28 cellular contexts compared by ENCODE assay signal in the genomic region with DNA sequence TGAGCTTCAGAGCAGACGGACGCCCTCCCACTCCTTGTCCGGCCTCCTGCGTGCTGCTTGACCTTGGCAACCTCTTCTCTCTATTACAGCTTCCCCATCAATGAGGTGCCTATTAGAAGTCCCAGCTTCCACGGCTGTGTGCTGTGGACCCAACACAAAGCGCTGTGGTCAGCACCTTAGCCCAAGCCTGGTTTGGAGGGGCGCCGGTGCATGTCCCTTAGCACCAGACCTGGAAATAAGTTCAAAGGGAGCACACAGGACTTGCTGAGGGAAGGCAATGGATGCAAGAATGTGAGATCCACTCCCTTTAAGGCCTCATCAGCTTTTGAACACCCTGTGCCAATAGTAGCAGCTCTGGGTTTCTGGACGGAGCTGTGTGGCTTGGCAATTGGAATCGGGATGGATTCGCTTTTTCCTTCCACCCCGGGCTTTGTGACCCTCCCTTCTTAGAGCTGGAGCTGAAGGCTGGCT.
DNase-seq lines count a peak whose midpoint lies in the region; ATAC-seq, FAIRE-seq and TF ChIP-seq lines count a peak whose summit lies in the region.
"Had no signal": no experiment of that assay in that cellular context is flagged by ENCODE, and none has a peak within 500 bp of the region (broad histone marks: within the 10 kb centered on the region; RNA-seq: fewer than 3 reads in every experiment).

No MANE protein-coding gene starts in this region.

- TF ChIP-seq POLR2A in K562 (conservative IDR thresholded peaks at IDR 0.05) = no peak
- no peak for TF ChIP-seq POLR2A in upper lobe of left lung (IDR thresholded peaks at IDR 0.05)
- no peak for TF ChIP-seq POLR2A in GM12892 (IDR thresholded peaks at IDR 0.05; ENCODE audit: low read depth, low read length)

- no peak overlapping the region for H3K27ac Mint-ChIP-seq in endothelial cell (ENCODE audit: unreplicated experiment)
- H3K27ac Mint-ChIP-seq: activated CD8-positive, alpha-beta T cell treated with anti-CD3 and anti-CD28 coated beads, Interleukin-2, amount 10 ng/mL, durations not matched to agents 7 days and 5 days; activated naive CD8-positive, alpha-beta T cell; effector memory CD8-positive, alpha-beta T cell; natural killer cell treated with Interleukin-12 subunit alpha and Interleukin-12 subunit beta and Interleukin-15 and Interleukin-18, amount 100 ng/mL, for 72 hours had no signal

- no TSS peak for BruUV-seq in K562 (replicated peaks; lab: Mats Ljungman, UMichigan)

- no peaks in the 10 kb centered on the region for H3K36me3 Mint-ChIP-seq in endothelial cell (ENCODE audit: low read depth, unreplicated experiment)
- H3K36me3 Mint-ChIP-seq: activated naive CD8-positive, alpha-beta T cell; natural killer cell treated with Interleukin-12 subunit alpha and Interleukin-12 subunit beta and Interleukin-15 and Interleukin-18, amount 100 ng/mL, for 72 hours had no signal

- in situ Hi-C loops in K562 (cut with MboI) = no loop called here

- no peak for TF ChIP-seq RAD21 in K562 (CRISPR knock-in tag; conservative IDR thresholded peaks at IDR 0.05 in 1 of 2, IDR thresholded peaks at IDR 0.05 in 1 of 2)

- H4K20me1 ChIP-seq in K562 (replicated peaks; ENCODE audit: control insufficient read depth, insufficient read depth, low read length) = no peaks in the 10 kb centered on the region

- H3K27ac ChIP-seq in K562 (ENCODE audit: extremely low read depth, low read depth, low read length) (no peak overlapping the region), left ventricle myocardium inferior (replicated peaks) (peak overlapping the region; percentile 13), muscle layer of colon (ENCODE audit: low read depth, low read length) (peak overlapping the region; percentile 31), upper lobe of left lung (peak overlapping the region in 2 of 4 donors; percentile 1 to 31)
- H3K27ac ChIP-seq: C4-2B, cardiac muscle cell, coronary artery, parathyroid adenoma had no signal

- H3K79me2 ChIP-seq in K562 (ENCODE audit: control insufficient read depth, insufficient read depth, low read length) = peaks cover 33% of the 10 kb centered on the region
- H3K79me2 ChIP-seq: parathyroid adenoma had no signal

- H3K4me3 Mint-ChIP-seq in endothelial cell (ENCODE audit: unreplicated experiment) = no peak overlapping the region
- H3K4me3 Mint-ChIP-seq: activated CD8-positive, alpha-beta T cell treated with anti-CD3 and anti-CD28 coated beads, Interleukin-2, amount 10 ng/mL, durations not matched to agents 7 days and 5 days; activated naive CD8-positive, alpha-beta T cell; effector memory CD8-positive, alpha-beta T cell; natural killer cell treated with Interleukin-12 subunit alpha and Interleukin-12 subunit beta and Interleukin-15 and Interleukin-18, amount 100 ng/mL, for 72 hours had no signal

- H3K9ac ChIP-seq in K562 (ENCODE audit: insufficient read depth in 1 of 2, low read depth in 2 of 2, low read length in 2 of 2) (no peak overlapping the region), muscle layer of colon (ENCODE audit: low read length) (no peak overlapping the region)
- H3K9ac ChIP-seq: parathyroid adenoma had no signal

- no peak for DNase-seq in K562 (ENCODE audit: extremely low read depth in 1 of 4, low spot score in 3 of 4)
- DNase-seq in left ventricle myocardium inferior = peak; percentile 38
- peak in 1 of 2 donors; percentile 8 for DNase-seq in upper lobe of left lung
- DNase-seq in NCI-H1436 treated with DMSO at 0.1 percent for 48 hours (lab: John Stamatoyannopoulos, UW) = no peak
- DNase-seq in GM12892 (ENCODE audit: insufficient read length) = no peak
- no peak for DNase-seq in NCI-H1694 treated with DMSO at 0.1 percent for 48 hours (lab: John Stamatoyannopoulos, UW)
- no peak for DNase-seq in endothelial cell (ENCODE audit: low spot score)
- DNase-seq: activated CD8-positive, alpha-beta T cell treated with anti-CD3 and anti-CD28 coated beads, Interleukin-2, amount 10 ng/mL, durations not matched to agents 7 days and 5 days; activated effector memory CD4-positive, alpha-beta T cell treated with Interleukin-2 at 50 U/mL for 16 hours; anterior cingulate cortex; Calu3; DND-41; effector memory CD8-positive, alpha-beta T cell; foreskin melanocyte; NCI-H2171; NCI-H510A; stimulated activated naive CD4-positive, alpha-beta T cell treated with Interleukin-2 at 50 U/mL for 16 hours; T-helper 2 cell had no signal

- H3K27me3 ChIP-seq in K562 (ENCODE audit: control insufficient read depth in 2 of 2, insufficient read depth in 2 of 2, low read length in 2 of 2) (no peaks in the 10 kb centered on the region), left ventricle myocardium inferior (ENCODE audit: low read depth) (no peaks in the 10 kb centered on the region), muscle layer of colon (ENCODE audit: control insufficient read depth in 1 of 2, insufficient read depth in 2 of 2, low read length in 2 of 2) (no peaks in the 10 kb centered on the region), upper lobe of left lung (no peaks in the 10 kb centered on the region)

- no peaks in the 10 kb centered on the region for H3K36me3 ChIP-seq in K562 (ENCODE audit: control insufficient read depth, insufficient read depth, low read length)
- H3K36me3 ChIP-seq in left ventricle myocardium inferior = no peaks in the 10 kb centered on the region
- H3K36me3 ChIP-seq in muscle layer of colon (ENCODE audit: insufficient read depth, low read length) = no peaks in the 10 kb centered on the region
- no peaks in the 10 kb centered on the region for H3K36me3 ChIP-seq in upper lobe of left lung
- H3K36me3 ChIP-seq: cardiac muscle cell had no signal

- TF ChIP-seq EP300 in K562 (IDR thresholded peaks at IDR 0.05; ENCODE audit: low read length) = no peak
- TF ChIP-seq EP300 in upper lobe of left lung (IDR thresholded peaks at IDR 0.05) = no peak

- H3K9me1 ChIP-seq in K562 (ENCODE audit: control insufficient read depth, insufficient read depth, low read length) = no peaks in the 10 kb centered on the region

- H3K9me3 Mint-ChIP-seq in endothelial cell (ENCODE audit: unreplicated experiment) = no peaks in the 10 kb centered on the region
- H3K9me3 Mint-ChIP-seq: effector memory CD8-positive, alpha-beta T cell; natural killer cell treated with Interleukin-12 subunit alpha and Interleukin-12 subunit beta and Interleukin-15 and Interleukin-18, amount 100 ng/mL, for 72 hours had no signal

- no peak overlapping the region for H2AFZ ChIP-seq in K562 (ENCODE audit: low read depth, low read length)
- H2AFZ ChIP-seq: parathyroid adenoma had no signal

- FAIRE-seq in K562 (lab: Jason Lieb, UNC) (no peak), GM12892 (lab: Jason Lieb, UNC) (no peak)
- FAIRE-seq: GM18507 had no signal

- 77% methylated on average over 12 of the region's 12 CpGs for WGBS in K562 (ENCODE audit: insufficient coverage, low coverage, missing lambda C conversion rate)
- WGBS in upper lobe of left lung, 2 donors = 65 to 85% methylated on average over 10 to 12 of the region's 12 CpGs

- H3K4me1 Mint-ChIP-seq in endothelial cell (ENCODE audit: unreplicated experiment) = no peaks in the 10 kb centered on the region

- ATAC-seq in K562 = no peak
- ATAC-seq in upper lobe of left lung (ENCODE audit: low FRiP score in 2 of 2) = peak; percentile 62 to 81
- ATAC-seq: activated CD8-positive, alpha-beta T cell treated with anti-CD3 and anti-CD28 coated beads, Interleukin-2, amount 10 ng/mL, durations not matched to agents 7 days and 5 days; effector memory CD8-positive, alpha-beta T cell; HCT116; natural killer cell treated with Interleukin-12 subunit alpha and Interleukin-12 subunit beta and Interleukin-15 and Interleukin-18, amount 100 ng/mL, for 72 hours; SK-N-SH treated with all-trans-retinoic acid at 6 μM for 48 hours had no signal

- H3K4me3 ChIP-seq in K562 (no peak overlapping the region), left ventricle myocardium inferior (no peak overlapping the region), muscle layer of colon (ENCODE audit: low read depth in 1 of 2, low read length in 2 of 2) (no peak overlapping the region), upper lobe of left lung (no peak overlapping the region)
- H3K4me3 ChIP-seq: cardiac muscle cell, coronary artery had no signal

- H3K9me3 ChIP-seq in K562 (replicated peaks; ENCODE audit: control insufficient read depth, insufficient read depth, low read depth, low read length) = no peaks in the 10 kb centered on the region
- H3K9me3 ChIP-seq in left ventricle myocardium inferior (replicated peaks) = no peaks in the 10 kb centered on the region
- H3K9me3 ChIP-seq in muscle layer of colon (ENCODE audit: low read length) = no peaks in the 10 kb centered on the region
- H3K9me3 ChIP-seq in upper lobe of left lung = no peaks in the 10 kb centered on the region

- intact Hi-C loops in K562 (cut with micrococcal nuclease) = loop anchor here (5.0 kb wide), 2 partner anchors 68 to 132 kb away; no protein-coding TSS in a partner anchor
- intact Hi-C loops in left ventricle myocardium inferior (cut with micrococcal nuclease) = no loop called here

- CTCF ChIA-PET in K562 (lab: Yijun Ruan, JAX; ENCODE audit: low intra/inter-chr PET ratio) = no interaction called here

- POLR2A ChIA-PET in K562 (lab: Yijun Ruan, JAX) = interaction anchor here (0.5 to 1.3 kb wide), 3 partner anchors 10 to 19 kb away, joined by 3 to 5 read pairs (median 3); no protein-coding TSS in a partner anchor

- TF ChIP-seq CTCF in K562 (IDR thresholded peaks at IDR 0.05 in 2 of 3, conservative IDR thresholded peaks at IDR 0.05 in 1 of 3; ENCODE audit: insufficient read depth in 2 of 3, low read depth in 1 of 3, low read length in 3 of 3) (no peak), left ventricle myocardium inferior (IDR thresholded peaks at IDR 0.05; ENCODE audit: borderline replicate concordance) (no peak), upper lobe of left lung (IDR thresholded peaks at IDR 0.05) (no peak), endothelial cell (IDR thresholded peaks at IDR 0.05; ENCODE audit: unreplicated experiment) (no peak)

- no peak overlapping the region for H3K4me2 ChIP-seq in K562 (ENCODE audit: insufficient read depth, low read length)

- H3K27me3 Mint-ChIP-seq in endothelial cell (ENCODE audit: unreplicated experiment) = no peaks in the 10 kb centered on the region

- H3K4me1 ChIP-seq in K562 (replicated peaks in 1 of 2; ENCODE audit: control insufficient read depth in 2 of 2, insufficient read depth in 2 of 2, low read length in 2 of 2) (peaks cover 4 to 33% of the 10 kb centered on the region in 2 experiments; a peak in 3 of 5 replicates), left ventricle myocardium inferior (peaks cover 14% of the 10 kb centered on the region), muscle layer of colon (ENCODE audit: insufficient read depth, low read length) (peaks cover 19% of the 10 kb centered on the region), upper lobe of left lung (no peaks in the 10 kb centered on the region)
- H3K4me1 ChIP-seq: parathyroid adenoma had no signal

TF ChIP-seq in K562, 482 proteins besides CTCF, POLR2A, EP300 and RAD21 (continues in another document):
- TF ChIP-seq HLTF (IDR thresholded peaks at IDR 0.05) = no peak
- no peak for TF ChIP-seq SLC30A9 (CRISPR knock-in tag; IDR thresholded peaks at IDR 0.05)
- TF ChIP-seq RHOXF2B (CRISPR knock-in tag; conservative IDR thresholded peaks at IDR 0.05) = 0 out of 2 replicates have a peak, but pooled peaks have one; percentile 17
- no peak for TF ChIP-seq KLF6 (CRISPR knock-in tag; IDR thresholded peaks at IDR 0.05; ENCODE audit: borderline replicate concordance)
- TF ChIP-seq SETDB1 (IDR thresholded peaks at IDR 0.05; ENCODE audit: low read length) = no peak
- no peak for TF ChIP-seq GTF2A2 (tag; IDR thresholded peaks at IDR 0.05)
